ENCODE assay signal across 1 cellular context in the genomic region with DNA sequence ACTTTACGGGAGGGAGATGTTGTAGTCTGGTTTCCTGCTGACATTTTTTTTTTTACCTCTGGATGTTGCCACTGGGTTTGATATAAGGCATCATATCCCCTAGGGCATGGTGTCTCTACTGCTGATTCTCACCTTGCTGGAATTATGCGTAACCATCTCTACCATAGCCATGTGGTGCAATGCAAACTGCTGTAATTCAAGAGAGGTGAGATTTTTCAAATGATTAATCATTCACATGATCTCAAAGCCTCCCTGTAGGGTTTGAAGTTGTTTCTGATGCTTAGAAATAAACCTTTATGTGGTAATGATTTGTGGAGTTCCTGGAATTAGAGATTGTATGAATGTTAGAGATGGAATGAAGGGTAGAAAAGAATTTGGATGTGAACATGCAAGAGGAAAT.
TF ChIP-seq lines count a peak whose summit lies in the region.

No MANE protein-coding gene starts in this region.

TF ChIP-seq in K562, 482 proteins besides CTCF, POLR2A, EP300 and RAD21:
- TF ChIP-seq, protein P1, sequence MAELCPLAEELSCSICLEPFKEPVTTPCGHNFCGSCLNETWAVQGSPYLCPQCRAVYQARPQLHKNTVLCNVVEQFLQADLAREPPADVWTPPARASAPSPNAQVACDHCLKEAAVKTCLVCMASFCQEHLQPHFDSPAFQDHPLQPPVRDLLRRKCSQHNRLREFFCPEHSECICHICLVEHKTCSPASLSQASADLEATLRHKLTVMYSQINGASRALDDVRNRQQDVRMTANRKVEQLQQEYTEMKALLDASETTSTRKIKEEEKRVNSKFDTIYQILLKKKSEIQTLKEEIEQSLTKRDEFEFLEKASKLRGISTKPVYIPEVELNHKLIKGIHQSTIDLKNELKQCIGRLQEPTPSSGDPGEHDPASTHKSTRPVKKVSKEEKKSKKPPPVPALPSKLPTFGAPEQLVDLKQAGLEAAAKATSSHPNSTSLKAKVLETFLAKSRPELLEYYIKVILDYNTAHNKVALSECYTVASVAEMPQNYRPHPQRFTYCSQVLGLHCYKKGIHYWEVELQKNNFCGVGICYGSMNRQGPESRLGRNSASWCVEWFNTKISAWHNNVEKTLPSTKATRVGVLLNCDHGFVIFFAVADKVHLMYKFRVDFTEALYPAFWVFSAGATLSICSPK (IDR thresholded peaks at IDR 0.05; ENCODE audit: borderline replicate concordance), result no peak
- no peak for TF ChIP-seq ZNF175 (CRISPR knock-in tag; IDR thresholded peaks at IDR 0.05; ENCODE audit: low read depth)
- TF ChIP-seq STAG1 (CRISPR knock-in tag; IDR thresholded peaks at IDR 0.05; ENCODE audit: borderline replicate concordance), result no peak
- TF ChIP-seq ZNF408 (CRISPR knock-in tag; IDR thresholded peaks at IDR 0.05; ENCODE audit: low read depth), result no peak
- TF ChIP-seq ZNF589 (CRISPR knock-in tag; IDR thresholded peaks at IDR 0.05; ENCODE audit: low read depth), result no peak
- TF ChIP-seq ZNF24 (IDR thresholded peaks at IDR 0.05), result no peak
- TF ChIP-seq ZNF77 (CRISPR knock-in tag; IDR thresholded peaks at IDR 0.05), result no peak
- TF ChIP-seq, protein P2, sequence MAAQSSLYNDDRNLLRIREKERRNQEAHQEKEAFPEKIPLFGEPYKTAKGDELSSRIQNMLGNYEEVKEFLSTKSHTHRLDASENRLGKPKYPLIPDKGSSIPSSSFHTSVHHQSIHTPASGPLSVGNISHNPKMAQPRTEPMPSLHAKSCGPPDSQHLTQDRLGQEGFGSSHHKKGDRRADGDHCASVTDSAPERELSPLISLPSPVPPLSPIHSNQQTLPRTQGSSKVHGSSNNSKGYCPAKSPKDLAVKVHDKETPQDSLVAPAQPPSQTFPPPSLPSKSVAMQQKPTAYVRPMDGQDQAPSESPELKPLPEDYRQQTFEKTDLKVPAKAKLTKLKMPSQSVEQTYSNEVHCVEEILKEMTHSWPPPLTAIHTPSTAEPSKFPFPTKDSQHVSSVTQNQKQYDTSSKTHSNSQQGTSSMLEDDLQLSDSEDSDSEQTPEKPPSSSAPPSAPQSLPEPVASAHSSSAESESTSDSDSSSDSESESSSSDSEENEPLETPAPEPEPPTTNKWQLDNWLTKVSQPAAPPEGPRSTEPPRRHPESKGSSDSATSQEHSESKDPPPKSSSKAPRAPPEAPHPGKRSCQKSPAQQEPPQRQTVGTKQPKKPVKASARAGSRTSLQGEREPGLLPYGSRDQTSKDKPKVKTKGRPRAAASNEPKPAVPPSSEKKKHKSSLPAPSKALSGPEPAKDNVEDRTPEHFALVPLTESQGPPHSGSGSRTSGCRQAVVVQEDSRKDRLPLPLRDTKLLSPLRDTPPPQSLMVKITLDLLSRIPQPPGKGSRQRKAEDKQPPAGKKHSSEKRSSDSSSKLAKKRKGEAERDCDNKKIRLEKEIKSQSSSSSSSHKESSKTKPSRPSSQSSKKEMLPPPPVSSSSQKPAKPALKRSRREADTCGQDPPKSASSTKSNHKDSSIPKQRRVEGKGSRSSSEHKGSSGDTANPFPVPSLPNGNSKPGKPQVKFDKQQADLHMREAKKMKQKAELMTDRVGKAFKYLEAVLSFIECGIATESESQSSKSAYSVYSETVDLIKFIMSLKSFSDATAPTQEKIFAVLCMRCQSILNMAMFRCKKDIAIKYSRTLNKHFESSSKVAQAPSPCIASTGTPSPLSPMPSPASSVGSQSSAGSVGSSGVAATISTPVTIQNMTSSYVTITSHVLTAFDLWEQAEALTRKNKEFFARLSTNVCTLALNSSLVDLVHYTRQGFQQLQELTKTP (IDR thresholded peaks at IDR 0.05; ENCODE audit: low read depth in 1 of 2, partially characterized antibody in 2 of 2), result no peak
- no peak for TF ChIP-seq MYNN (IDR thresholded peaks at IDR 0.05)
- no peak for TF ChIP-seq MYNN (CRISPR knock-in tag; IDR thresholded peaks at IDR 0.05)
- no peak for TF ChIP-seq ZNF699 (CRISPR knock-in tag; IDR thresholded peaks at IDR 0.05; ENCODE audit: insufficient replicate concordance)
- no peak for TF ChIP-seq ZNF347 (CRISPR knock-in tag; IDR thresholded peaks at IDR 0.05; ENCODE audit: low read depth)
- TF ChIP-seq XRCC5 (IDR thresholded peaks at IDR 0.05; ENCODE audit: low read depth, low read length), result no peak
- TF ChIP-seq RREB1 (CRISPR knock-in tag; IDR thresholded peaks at IDR 0.05), result no peak
- no peak for TF ChIP-seq NUFIP1 (IDR thresholded peaks at IDR 0.05; ENCODE audit: partially characterized antibody)
- TF ChIP-seq EZH2 (IDR thresholded peaks at IDR 0.05; ENCODE audit: borderline replicate concordance, low read depth, low read length), result no peak
- TF ChIP-seq ZNF140 (CRISPR knock-in tag; IDR thresholded peaks at IDR 0.05), result no peak
TF ChIP-seq in K562: peak in this region for 0.
